Comparison of ENCODE assay signal across 8 cellular contexts in the genomic region with DNA sequence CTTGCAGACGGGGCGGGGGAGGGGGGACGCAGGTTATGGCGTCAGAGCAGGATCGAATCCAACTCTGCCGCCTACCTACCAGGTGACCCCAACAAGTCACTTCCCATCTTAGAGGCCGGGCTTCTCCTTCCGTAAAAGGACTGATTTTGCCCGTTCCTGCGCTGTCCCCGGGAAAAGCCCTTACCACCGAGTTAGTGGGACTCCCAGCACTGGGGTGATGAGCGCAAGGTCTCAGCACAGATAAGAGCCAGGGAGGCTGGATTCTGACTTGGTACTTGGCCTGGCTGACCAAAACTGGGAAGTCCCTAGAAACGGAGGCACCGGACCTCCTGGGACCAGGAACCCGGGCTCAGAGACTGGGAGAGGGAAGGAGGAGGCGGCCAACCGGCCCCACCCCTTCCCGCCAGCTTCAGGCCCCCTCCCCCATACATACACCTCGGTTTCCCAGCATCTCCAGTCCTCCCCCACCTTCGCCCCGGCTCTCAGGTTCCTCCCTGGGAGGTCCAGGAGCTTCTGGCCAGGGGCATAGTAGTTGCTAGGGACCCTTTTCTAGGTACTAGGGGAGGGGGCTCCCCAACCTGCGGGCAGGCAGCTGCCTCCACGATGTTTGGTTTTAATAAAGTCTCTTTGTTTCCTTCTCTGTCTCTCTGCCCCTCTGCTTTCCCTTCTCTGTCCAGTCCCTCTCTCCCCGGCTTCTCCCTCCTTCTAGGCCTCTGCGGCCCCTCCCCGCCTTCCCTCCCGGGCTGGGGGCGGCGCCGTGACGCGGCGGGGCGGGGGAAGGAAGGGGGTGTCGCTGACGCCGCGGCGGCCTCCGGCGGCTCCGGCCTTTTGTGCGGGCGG. TPM values are rescaled to one million over a fixed set of nuclear protein-coding genes. Genes with fewer than 3 reads are reported as not detected.
DNase-seq lines count a peak whose midpoint lies in the region; ATAC-seq and TF ChIP-seq lines count a peak whose summit lies in the region.

A gene (plus strand): TSS at position 826 of the 840 bp plus-strand sequence. CDS start 156 bp downstream, outside the sequence.

- peak; percentile 72 for TF ChIP-seq POLR2A in right lobe of liver (IDR thresholded peaks at IDR 0.05)

- peaks cover 0 to 32% (median 7%) of the 10 kb centered on the region in 4 donors for H3K4me1 ChIP-seq in right lobe of liver

- under 1% methylated on average over 29 of the region's 45 CpGs for WGBS in right lobe of liver (ENCODE audit: insufficient coverage, low coverage, low lambda C conversion rate, missing lambda C conversion rate)

- ATAC-seq in HG03108 (IDR thresholded peaks at IDR 0.05; ENCODE audit: unreplicated experiment) = peak; percentile 43
- peak; percentile 77 to 89 (median 82) for ATAC-seq in right lobe of liver

- intact Hi-C loops in right lobe of liver (cut with DNase I) = no loop called here

- H3K36me3 ChIP-seq in right lobe of liver = no peaks in the 10 kb centered on the region

- no peak for TF ChIP-seq CTCF in right lobe of liver (IDR thresholded peaks at IDR 0.05)

- no peaks in the 10 kb centered on the region for H3K27me3 ChIP-seq in right lobe of liver

- peak; percentile 72 for DNase-seq in NCI-H1436 (lab: John Stamatoyannopoulos, UW)
- DNase-seq in NCI-H1436 treated with DMSO at 0.1 percent for 48 hours (lab: John Stamatoyannopoulos, UW) = no peak
- DNase-seq in NCI-H524 (lab: John Stamatoyannopoulos, UW) = peak; percentile 79 to 83
- peak; percentile 67 for DNase-seq in activated CD4-positive, alpha-beta T cell treated with anti-CD3 and anti-CD28 coated beads, Interleukin-2, amount 50 U/mL, for 1 hour
- DNase-seq in dermis blood vessel endothelial cell = peak; percentile 87
- DNase-seq in right lobe of liver = peak; percentile 90 to 93 (median 91)
- peak; percentile 75 for DNase-seq in stimulated activated CD4-positive, alpha-beta T cell treated with anti-CD3 and anti-CD28 coated beads, Interleukin-4, amount 100 ng/mL, for 24 hours

- H3K27ac ChIP-seq in right lobe of liver = peak within 1 kb of the TSS; percentile 96 to 98 (median 97)

- peak within 1 kb of the TSS; percentile 59 to 69 (median 63) for H3K4me3 ChIP-seq in right lobe of liver

- no peaks in the 10 kb centered on the region for H3K9me3 ChIP-seq in right lobe of liver

RNA-seq across cellular contexts. Expression of the gene that starts here (rescaled TPM):
- total RNA-seq in dermis blood vessel endothelial cell (48.5 and 56.0 TPM in 2 replicates), right lobe of liver (10 to 100 TPM; 10.4 to 34.8 (median 15.4) TPM)
